Comparison of ENCODE assay signal across 10 cellular contexts in the genomic region with DNA sequence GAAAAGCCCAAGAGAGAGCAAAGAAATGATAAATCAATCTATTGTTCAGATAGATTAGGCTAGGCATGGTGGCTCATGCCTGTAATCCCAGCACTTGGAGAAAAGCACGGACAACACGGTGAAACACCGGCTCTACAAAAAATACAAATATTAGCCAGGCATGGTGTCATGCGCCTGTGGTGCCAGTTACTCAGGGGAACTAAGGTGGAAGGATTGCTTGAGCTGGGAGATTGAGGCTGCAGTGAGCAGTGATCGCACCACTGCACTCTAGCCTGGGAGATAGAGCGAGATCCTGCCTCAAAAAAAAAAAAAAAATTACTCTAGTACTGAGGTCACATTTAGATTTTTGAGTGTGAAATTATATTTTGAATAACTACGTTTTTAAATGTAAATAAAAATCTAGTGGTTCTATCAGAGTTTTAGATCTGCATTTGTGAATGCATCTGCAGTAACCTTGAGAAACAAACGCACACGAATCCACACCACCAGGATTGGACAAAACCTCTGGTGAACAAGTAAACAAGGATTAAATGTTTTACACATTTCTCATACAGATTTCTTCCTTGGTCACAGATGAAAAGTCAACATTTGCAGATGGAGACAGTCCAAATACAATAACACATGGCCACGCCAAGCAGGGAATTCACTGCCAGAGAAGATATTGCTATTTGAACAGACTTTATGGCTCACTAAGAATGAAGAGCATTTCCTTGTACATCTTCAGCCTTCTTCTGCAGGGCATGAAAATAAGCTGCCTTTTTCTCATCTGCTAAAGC.
DNase-seq lines count a peak whose midpoint lies in the region; ATAC-seq, FAIRE-seq and TF ChIP-seq lines count a peak whose summit lies in the region.
"Had no signal": no experiment of that assay in that cellular context is flagged by ENCODE, and none has a peak within 500 bp of the region (broad histone marks: within the 10 kb centered on the region; RNA-seq: fewer than 3 reads in every experiment).

No MANE protein-coding gene starts in this region.

- H3K9ac ChIP-seq in adipocyte (ENCODE audit: low read length), result no peak overlapping the region

- H3K4me3 ChIP-seq in right atrium auricular region, result no peak overlapping the region
- H3K4me3 ChIP-seq in adipocyte (ENCODE audit: low read length), result peak overlapping the region; percentile 25
- no peak overlapping the region for H3K4me3 ChIP-seq in naive thymus-derived CD4-positive, alpha-beta T cell (ENCODE audit: low read length)

- H3K4me3 Mint-ChIP-seq in naive thymus-derived CD4-positive, alpha-beta T cell, result no peak overlapping the region
- H3K4me3 Mint-ChIP-seq: CD4-positive, alpha-beta T cell; T-cell had no signal

- H3K36me3 ChIP-seq in right atrium auricular region (no peaks in the 10 kb centered on the region), adipocyte (ENCODE audit: control insufficient read depth, insufficient read depth, low read length, severe bottlenecking) (no peaks in the 10 kb centered on the region)
- H3K36me3 ChIP-seq in naive thymus-derived CD4-positive, alpha-beta T cell (ENCODE audit: control insufficient read depth in 2 of 3, insufficient read depth in 3 of 3, low read length in 3 of 3), result no peaks in the 10 kb centered on the region

- H3K27me3 Mint-ChIP-seq in naive thymus-derived CD4-positive, alpha-beta T cell, result no peaks in the 10 kb centered on the region
- H3K27me3 Mint-ChIP-seq: CD4-positive, alpha-beta T cell; T-cell had no signal

- H3K9me3 ChIP-seq in right atrium auricular region (no peaks in the 10 kb centered on the region), adipocyte (ENCODE audit: control insufficient read depth, low read length) (no peaks in the 10 kb centered on the region)
- no peaks in the 10 kb centered on the region for H3K9me3 ChIP-seq in naive thymus-derived CD4-positive, alpha-beta T cell (ENCODE audit: control insufficient read depth in 2 of 3, low read length in 3 of 3)

- H3K27me3 ChIP-seq in right atrium auricular region (no peaks in the 10 kb centered on the region), adipocyte (replicated peaks; ENCODE audit: control insufficient read depth, insufficient read depth, low read length) (no peaks in the 10 kb centered on the region)
- H3K27me3 ChIP-seq in naive thymus-derived CD4-positive, alpha-beta T cell (ENCODE audit: control insufficient read depth in 2 of 2, insufficient read depth in 2 of 2, low read length in 2 of 2), result no peaks in the 10 kb centered on the region

- peaks cover 0 to 9% (median 1%) of the 10 kb centered on the region in 11 donors for H3K9me3 Mint-ChIP-seq in naive thymus-derived CD4-positive, alpha-beta T cell

- H3K4me1 ChIP-seq in right atrium auricular region (no peaks in the 10 kb centered on the region), adipocyte (ENCODE audit: control insufficient read depth, insufficient read depth, low read length) (peaks cover 18% of the 10 kb centered on the region)
- no peaks in the 10 kb centered on the region for H3K4me1 ChIP-seq in naive thymus-derived CD4-positive, alpha-beta T cell (ENCODE audit: control insufficient read depth in 2 of 2, insufficient read depth in 2 of 2, low read length in 2 of 2)

- ATAC-seq in left ventricle myocardium superior, result peak; percentile 68
- ATAC-seq in naive thymus-derived CD4-positive, alpha-beta T cell, result no peak
- ATAC-seq: T-cell had no signal

- H3K27ac Mint-ChIP-seq in naive thymus-derived CD4-positive, alpha-beta T cell, result no peak overlapping the region
- H3K27ac Mint-ChIP-seq: CD4-positive, alpha-beta T cell; T-cell had no signal

- POLR2A ChIA-PET in naive thymus-derived CD4-positive, alpha-beta T cell (lab: Charles Lee), result no interaction called here

- intact Hi-C loops in left ventricle myocardium superior (cut with micrococcal nuclease), result no loop called here
- intact Hi-C loops in naive thymus-derived CD4-positive, alpha-beta T cell (cut with micrococcal nuclease), result no loop called here

- no peaks in the 10 kb centered on the region for H3K36me3 Mint-ChIP-seq in naive thymus-derived CD4-positive, alpha-beta T cell
- H3K36me3 Mint-ChIP-seq: T-cell had no signal

- no peak overlapping the region for H3K27ac ChIP-seq in right atrium auricular region
- no peak overlapping the region for H3K27ac ChIP-seq in naive thymus-derived CD4-positive, alpha-beta T cell (ENCODE audit: low read depth, low read length)

- FAIRE-seq in islet of Langerhans (lab: Jason Lieb, UNC), result peak; percentile 92

- CTCF ChIA-PET in naive thymus-derived CD4-positive, alpha-beta T cell (lab: Charles Lee), result no interaction called here

- no peaks in the 10 kb centered on the region for H3K4me1 Mint-ChIP-seq in naive thymus-derived CD4-positive, alpha-beta T cell
- H3K4me1 Mint-ChIP-seq: T-cell had no signal

- no peak for TF ChIP-seq CTCF in right atrium auricular region (IDR thresholded peaks at IDR 0.05)

- no peak for DNase-seq in left ventricle myocardium superior
- no peak for DNase-seq in right atrium auricular region (ENCODE audit: low spot score)
- peak; percentile 71 for DNase-seq in adipocyte (ENCODE audit: low read depth)
- no peak for DNase-seq in activated T-cell treated with anti-CD3 and anti-CD28 coated beads, Interleukin-2, amount 50 U/mL, for 1 hour
- DNase-seq in UCSD-AML1 (lab: John Stamatoyannopoulos, UW; ENCODE audit: unreplicated experiment), result no peak
- no peak for DNase-seq in stimulated activated CD4-positive, alpha-beta T cell treated with anti-CD3 and anti-CD28 coated beads, Interleukin-15, amount 100 ng/mL, for 24 hours
- DNase-seq in naive thymus-derived CD4-positive, alpha-beta T cell, result no peak
- DNase-seq: CD4-positive, alpha-beta T cell; T-cell had no signal
